Comparison of ENCODE assay signal across 29 cellular contexts in the genomic region with DNA sequence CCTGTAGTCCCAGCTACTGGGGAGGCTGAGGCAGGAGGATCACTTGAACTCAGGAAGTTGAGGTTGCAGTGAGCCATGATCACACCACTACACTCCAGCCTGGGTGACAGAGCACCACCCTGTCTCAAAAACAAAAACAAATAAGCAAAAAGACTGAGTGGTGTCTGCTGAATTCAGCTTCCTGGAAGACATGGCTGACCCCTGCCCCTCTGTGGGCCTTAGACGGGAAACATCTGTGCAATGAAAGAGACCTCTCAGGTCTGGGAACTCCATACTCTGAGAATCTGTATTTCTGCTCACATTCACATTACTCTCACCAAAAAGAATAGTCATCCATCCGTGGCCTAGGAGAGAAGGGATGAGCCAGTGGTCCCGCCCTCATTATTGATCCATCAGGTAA. TPM values are rescaled to one million over a fixed set of nuclear protein-coding genes. Genes with fewer than 3 reads are reported as not detected.
"Had no signal": no experiment of that assay in that cellular context is flagged by ENCODE, and none has a peak within 500 bp of the region (broad histone marks: within the 10 kb centered on the region; RNA-seq: fewer than 3 reads in every experiment).

No MANE protein-coding gene starts in this region.

- DNase-seq: cortex of kidney; dorsolateral prefrontal cortex; effector CD4-positive, alpha-beta T cell; foreskin fibroblast; gastrocnemius medialis; head of caudate nucleus; kidney; left lung; mesenchymal stem cell; midbrain; naive thymus-derived CD4-positive, alpha-beta T cell; occipital lobe; ovary; psoas muscle; right cardiac atrium; sigmoid colon; stimulated activated CD4-positive, alpha-beta T cell treated with anti-CD3 and anti-CD28 coated beads, Interleukin-2, amount 100 ng/mL, for 24 hours; stimulated activated CD4-positive, alpha-beta T cell treated with anti-CD3 and anti-CD28 coated beads, Interleukin-4, amount 100 ng/mL, for 24 hours; stimulated activated naive CD8-positive, alpha-beta T cell treated with anti-CD3 and anti-CD28 coated beads, Interleukin-15, Interleukin-2, amounts not matched to agents 100 U/mL and 50 U/mL, for 24 hours; substantia nigra; testis; tibial artery had no signal

- ATAC-seq: esophagus mucosa; gastrocnemius medialis; left lung; naive thymus-derived CD4-positive, alpha-beta T cell; right cardiac atrium; stimulated activated memory B cell treated with anti-CD40 and anti-IgM and Interleukin-4, amounts not matched to agents 10 μg/mL and 1 μg/mL and 100 μg/mL, for 72 hours; stimulated activated naive CD8-positive, alpha-beta T cell treated with anti-CD3 and anti-CD28 coated beads, Interleukin-15, Interleukin-2, amounts not matched to agents 100 U/mL and 50 U/mL, for 24 hours had no signal

- H3K27ac ChIP-seq: dorsolateral prefrontal cortex, epithelial cell of prostate, gastrocnemius medialis, left lung, ovary, psoas muscle, sigmoid colon, testis, tibial artery had no signal

- H3K27me3 ChIP-seq: testis had no signal

- H3K9me3 ChIP-seq: gastrocnemius medialis, left lung, ovary, psoas muscle, sigmoid colon, testis, tibial artery had no signal

- H3K36me3 Mint-ChIP-seq: stimulated activated memory B cell treated with anti-CD40 and anti-IgM and Interleukin-4, amounts not matched to agents 10 μg/mL and 1 μg/mL and 100 μg/mL, for 72 hours had no signal

- H3K4me1 ChIP-seq: psoas muscle, testis had no signal

- H3K36me3 ChIP-seq: gastrocnemius medialis, left lung, ovary, sigmoid colon, tibial artery had no signal

- H3K4me3 Mint-ChIP-seq: stimulated activated memory B cell treated with anti-CD40 and anti-IgM and Interleukin-4, amounts not matched to agents 10 μg/mL and 1 μg/mL and 100 μg/mL, for 72 hours had no signal

- H3K9me3 Mint-ChIP-seq: naive thymus-derived CD4-positive, alpha-beta T cell; stimulated activated memory B cell treated with anti-CD40 and anti-IgM and Interleukin-4, amounts not matched to agents 10 μg/mL and 1 μg/mL and 100 μg/mL, for 72 hours; type B pancreatic cell had no signal

- H3K4me3 ChIP-seq: dorsolateral prefrontal cortex, gastrocnemius medialis, left lung, ovary, psoas muscle, sigmoid colon, testis, tibial artery had no signal

- H3K27ac Mint-ChIP-seq: naive thymus-derived CD4-positive, alpha-beta T cell; nephron; stimulated activated memory B cell treated with anti-CD40 and anti-IgM and Interleukin-4, amounts not matched to agents 10 μg/mL and 1 μg/mL and 100 μg/mL, for 72 hours had no signal

RNA-seq across cellular contexts. Expression of a gene that starts 2.0 kb away (rescaled TPM):
- total RNA-seq: esophagus mucosa; gastrocnemius medialis; lower leg skin; naive thymus-derived CD4-positive, alpha-beta T cell; occipital lobe; psoas muscle; right cardiac atrium; sigmoid colon; skeletal muscle tissue had no signal
